1 cellular context compared by ENCODE assay signal in genomic region chr14:38838049-38838978, GRCh38.
A peak's percentile ranks its signal among the peaks of the same experiment; 100 is the strongest.
TF ChIP-seq lines count a peak whose summit lies in the region.

No MANE protein-coding gene starts in this region.

TF ChIP-seq in HepG2, 621 proteins besides CTCF, POLR2A, EP300 and RAD21 (continued from another document and continues in another):
- TF ChIP-seq HNF1A (IDR thresholded peaks at IDR 0.05; ENCODE audit: low read depth) (no peak), HNF1A (CRISPR knock-in tag; IDR thresholded peaks at IDR 0.05; ENCODE audit: borderline replicate concordance) (no peak), MIER3 (CRISPR knock-in tag; IDR thresholded peaks at IDR 0.05; ENCODE audit: borderline replicate concordance) (no peak), JDP2 (CRISPR knock-in tag; IDR thresholded peaks at IDR 0.05; ENCODE audit: borderline replicate concordance) (no peak), ONECUT2 (CRISPR knock-in tag; IDR thresholded peaks at IDR 0.05) (no peak), ZNF687 (CRISPR knock-in tag; IDR thresholded peaks at IDR 0.05) (peak; percentile 19; the same call in 1 of the 2 replicates), MYC (CRISPR knock-in tag; IDR thresholded peaks at IDR 0.05; ENCODE audit: borderline replicate concordance) (no peak), HNRNPL (IDR thresholded peaks at IDR 0.05; ENCODE audit: low read depth, low read length) (no peak), ZBTB40 (IDR thresholded peaks at IDR 0.05) (no peak), ZBTB40 (CRISPR knock-in tag; IDR thresholded peaks at IDR 0.05) (0 out of 2 replicates have a peak, but pooled peaks have one; percentile 13), HNRNPH1 (optimal IDR thresholded peaks at IDR 0.05; ENCODE audit: low read depth, low read length) (no peak), ZNF615 (CRISPR knock-in tag; IDR thresholded peaks at IDR 0.05; ENCODE audit: borderline replicate concordance) (no peak), MTF1 (CRISPR knock-in tag; IDR thresholded peaks at IDR 0.05) (no peak), IKZF4 (CRISPR knock-in tag; IDR thresholded peaks at IDR 0.05; ENCODE audit: borderline replicate concordance, low read depth, not compliant biosample characterization) (no peak), ZNF775 (CRISPR knock-in tag; IDR thresholded peaks at IDR 0.05; ENCODE audit: borderline replicate concordance) (no peak), YEATS2 (CRISPR knock-in tag; IDR thresholded peaks at IDR 0.05; ENCODE audit: borderline replicate concordance) (no peak), NFIB (CRISPR knock-in tag; IDR thresholded peaks at IDR 0.05; ENCODE audit: borderline replicate concordance) (0 out of 2 replicates have a peak, but pooled peaks have one; percentile 42), ZC3H4 (CRISPR knock-in tag; IDR thresholded peaks at IDR 0.05; ENCODE audit: borderline replicate concordance) (no peak), PRPF4 (IDR thresholded peaks at IDR 0.05; ENCODE audit: low read depth, low read length, poor library complexity, severe bottlenecking) (no peak), SNAPC2 (CRISPR knock-in tag; IDR thresholded peaks at IDR 0.05) (no peak), ZNF710 (CRISPR knock-in tag; IDR thresholded peaks at IDR 0.05; ENCODE audit: borderline replicate concordance) (no peak), ZNF225 (CRISPR knock-in tag; IDR thresholded peaks at IDR 0.05) (peak; percentile 73; the same call in 1 of the 2 replicates), PHF20 (CRISPR knock-in tag; IDR thresholded peaks at IDR 0.05) (no peak), RELA (CRISPR knock-in tag; IDR thresholded peaks at IDR 0.05) (no peak)
- TF ChIP-seq, protein P1, sequence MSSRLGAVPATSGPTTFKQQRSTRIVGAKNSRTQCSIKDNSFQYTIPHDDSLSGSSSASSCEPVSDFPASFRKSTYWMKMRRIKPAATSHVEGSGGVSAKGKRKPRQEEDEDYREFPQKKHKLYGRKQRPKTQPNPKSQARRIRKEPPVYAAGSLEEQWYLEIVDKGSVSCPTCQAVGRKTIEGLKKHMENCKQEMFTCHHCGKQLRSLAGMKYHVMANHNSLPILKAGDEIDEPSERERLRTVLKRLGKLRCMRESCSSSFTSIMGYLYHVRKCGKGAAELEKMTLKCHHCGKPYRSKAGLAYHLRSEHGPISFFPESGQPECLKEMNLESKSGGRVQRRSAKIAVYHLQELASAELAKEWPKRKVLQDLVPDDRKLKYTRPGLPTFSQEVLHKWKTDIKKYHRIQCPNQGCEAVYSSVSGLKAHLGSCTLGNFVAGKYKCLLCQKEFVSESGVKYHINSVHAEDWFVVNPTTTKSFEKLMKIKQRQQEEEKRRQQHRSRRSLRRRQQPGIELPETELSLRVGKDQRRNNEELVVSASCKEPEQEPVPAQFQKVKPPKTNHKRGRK (CRISPR knock-in tag; IDR thresholded peaks at IDR 0.05) = no peak
- TF ChIP-seq, protein P2, sequence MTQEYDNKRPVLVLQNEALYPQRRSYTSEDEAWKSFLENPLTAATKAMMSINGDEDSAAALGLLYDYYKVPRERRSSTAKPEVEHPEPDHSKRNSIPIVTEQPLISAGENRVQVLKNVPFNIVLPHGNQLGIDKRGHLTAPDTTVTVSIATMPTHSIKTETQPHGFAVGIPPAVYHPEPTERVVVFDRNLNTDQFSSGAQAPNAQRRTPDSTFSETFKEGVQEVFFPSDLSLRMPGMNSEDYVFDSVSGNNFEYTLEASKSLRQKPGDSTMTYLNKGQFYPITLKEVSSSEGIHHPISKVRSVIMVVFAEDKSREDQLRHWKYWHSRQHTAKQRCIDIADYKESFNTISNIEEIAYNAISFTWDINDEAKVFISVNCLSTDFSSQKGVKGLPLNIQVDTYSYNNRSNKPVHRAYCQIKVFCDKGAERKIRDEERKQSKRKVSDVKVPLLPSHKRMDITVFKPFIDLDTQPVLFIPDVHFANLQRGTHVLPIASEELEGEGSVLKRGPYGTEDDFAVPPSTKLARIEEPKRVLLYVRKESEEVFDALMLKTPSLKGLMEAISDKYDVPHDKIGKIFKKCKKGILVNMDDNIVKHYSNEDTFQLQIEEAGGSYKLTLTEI (CRISPR knock-in tag; conservative IDR thresholded peaks at IDR 0.05) = no peak
- TF ChIP-seq, protein P3, sequence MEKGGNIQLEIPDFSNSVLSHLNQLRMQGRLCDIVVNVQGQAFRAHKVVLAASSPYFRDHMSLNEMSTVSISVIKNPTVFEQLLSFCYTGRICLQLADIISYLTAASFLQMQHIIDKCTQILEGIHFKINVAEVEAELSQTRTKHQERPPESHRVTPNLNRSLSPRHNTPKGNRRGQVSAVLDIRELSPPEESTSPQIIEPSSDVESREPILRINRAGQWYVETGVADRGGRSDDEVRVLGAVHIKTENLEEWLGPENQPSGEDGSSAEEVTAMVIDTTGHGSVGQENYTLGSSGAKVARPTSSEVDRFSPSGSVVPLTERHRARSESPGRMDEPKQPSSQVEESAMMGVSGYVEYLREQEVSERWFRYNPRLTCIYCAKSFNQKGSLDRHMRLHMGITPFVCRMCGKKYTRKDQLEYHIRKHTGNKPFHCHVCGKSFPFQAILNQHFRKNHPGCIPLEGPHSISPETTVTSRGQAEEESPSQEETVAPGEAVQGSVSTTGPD (CRISPR knock-in tag; IDR thresholded peaks at IDR 0.05) = no peak
- TF ChIP-seq, protein P4, sequence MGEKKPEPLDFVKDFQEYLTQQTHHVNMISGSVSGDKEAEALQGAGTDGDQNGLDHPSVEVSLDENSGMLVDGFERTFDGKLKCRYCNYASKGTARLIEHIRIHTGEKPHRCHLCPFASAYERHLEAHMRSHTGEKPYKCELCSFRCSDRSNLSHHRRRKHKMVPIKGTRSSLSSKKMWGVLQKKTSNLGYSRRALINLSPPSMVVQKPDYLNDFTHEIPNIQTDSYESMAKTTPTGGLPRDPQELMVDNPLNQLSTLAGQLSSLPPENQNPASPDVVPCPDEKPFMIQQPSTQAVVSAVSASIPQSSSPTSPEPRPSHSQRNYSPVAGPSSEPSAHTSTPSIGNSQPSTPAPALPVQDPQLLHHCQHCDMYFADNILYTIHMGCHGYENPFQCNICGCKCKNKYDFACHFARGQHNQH (CRISPR knock-in tag; IDR thresholded peaks at IDR 0.05) = no peak
